In genomic region chr11:107316426-107316825, GRCh38 we compare ENCODE assay signal across 8 cellular contexts.
"Had no signal": no experiment of that assay in that cellular context is flagged by ENCODE, and none has a peak within 500 bp of the region (broad histone marks: within the 10 kb centered on the region; RNA-seq: fewer than 3 reads in every experiment).

No MANE protein-coding gene starts in this region.

- H3K4me3 ChIP-seq: GM12878 had no signal

- FAIRE-seq: G401.6, GM12878, GM12891, GM12892, GM18507, GM19239 had no signal

- ATAC-seq: GM12878 had no signal

- DNase-seq: GDM1, GF-D8 had no signal
